In genomic region chr6:125981566-125982185, GRCh38 we compare ENCODE assay signal across 27 cellular contexts.
"Had no signal": no experiment of that assay in that cellular context is flagged by ENCODE, and none has a peak within 500 bp of the region (broad histone marks: within the 10 kb centered on the region; RNA-seq: fewer than 3 reads in every experiment).

No MANE protein-coding gene starts in this region.

- ATAC-seq: activated CD4-positive, alpha-beta T cell treated with anti-CD3 and anti-CD28 coated beads for 36 hours; activated naive CD8-positive, alpha-beta T cell treated with anti-CD3 and anti-CD28 coated beads, Interleukin-2, amount 50 U/mL, for 24 hours; activated T-cell treated with anti-CD3 and anti-CD28 coated beads, Interleukin-2, amount 50 U/mL, for 72 hours; esophagus mucosa; gastroesophageal sphincter; heart right ventricle had no signal

- H3K4me3 Mint-ChIP-seq: activated CD4-positive, alpha-beta memory T cell treated with anti-CD3 and anti-CD28 coated beads, Interleukin-2, amount 10 ng/mL, durations not matched to agents 7 days and 5 days; activated CD4-positive, alpha-beta T cell treated with anti-CD3 and anti-CD28 coated beads for 36 hours; activated CD4-positive, alpha-beta T cell treated with anti-CD3 and anti-CD28 coated beads, Interleukin-2, amount 10 ng/mL, durations not matched to agents 24 days and 14 days; activated naive CD4-positive, alpha-beta T cell treated with anti-CD3 and anti-CD28 coated beads for 36 hours; activated naive CD4-positive, alpha-beta T cell treated with anti-CD3 and anti-CD28 coated beads, Interleukin-2, amount 50 U/mL, for 24 hours; activated naive CD8-positive, alpha-beta T cell treated with anti-CD3 and anti-CD28 coated beads for 36 hours; activated naive CD8-positive, alpha-beta T cell treated with anti-CD3 and anti-CD28 coated beads, Interleukin-2, amount 50 U/mL, for 24 hours; activated T-cell treated with anti-CD3 and anti-CD28 coated beads, Interleukin-2, amount 50 U/mL, for 24 hours; activated T-cell treated with anti-CD3 and anti-CD28 coated beads, Interleukin-2, amount 50 U/mL, for 72 hours; central memory CD8-positive, alpha-beta T cell; dendritic cell treated with granulocyte-macrophage colony-stimulating factor and Interleukin-4, amounts not matched to agents 40 ng/mL and 50 ng/mL, for 4 days; endodermal cell had no signal

- DNase-seq: activated CD4-positive, alpha-beta memory T cell treated with anti-CD3 and anti-CD28 coated beads, Interleukin-2, amount 10 ng/mL, durations not matched to agents 7 days and 5 days; activated CD4-positive, alpha-beta T cell treated with anti-CD3 and anti-CD28 coated beads for 36 hours; activated CD4-positive, alpha-beta T cell treated with anti-CD3 and anti-CD28 coated beads, Interleukin-2, amount 10 ng/mL, durations not matched to agents 24 days and 14 days; activated CD4-positive, alpha-beta T cell treated with anti-CD3 and anti-CD28 coated beads, Interleukin-2, amount 50 U/mL, for 4 hours; activated CD4-positive, CD25-positive, alpha-beta regulatory T cell; activated CD4-positive, CD25-positive, alpha-beta regulatory T cell treated with anti-CD3 and anti-CD28 coated beads, Interleukin-2, amount 50 U/mL, for 72 hours; activated CD8-positive, alpha-beta memory T cell treated with anti-CD3 and anti-CD28 coated beads, Interleukin-2, amount 50 U/mL, for 48 hours; activated effector memory CD4-positive, alpha-beta T cell treated with anti-CD3 and anti-CD28 coated beads, Interleukin-2, amount 50 U/mL, for 16 hours; activated naive CD4-positive, alpha-beta T cell treated with anti-CD3 and anti-CD28 coated beads for 36 hours; activated naive CD8-positive, alpha-beta T cell treated with anti-CD3 and anti-CD28 coated beads for 36 hours; activated naive CD8-positive, alpha-beta T cell treated with anti-CD3 and anti-CD28 coated beads, Interleukin-2, amount 50 U/mL, for 24 hours; activated T-cell treated with anti-CD3 and anti-CD28 coated beads for 4 hours; activated T-cell treated with anti-CD3 and anti-CD28 coated beads, Interleukin-2, amount 50 U/mL, for 24 hours; activated T-cell treated with anti-CD3 and anti-CD28 coated beads, Interleukin-2, amount 50 U/mL, for 72 hours; brain microvascular endothelial cell; dorsolateral prefrontal cortex; effector memory CD4-positive, alpha-beta T cell; endodermal cell; foreskin melanocyte; heart right ventricle; T-helper 2 cell had no signal

- H3K36me3 Mint-ChIP-seq: activated naive CD8-positive, alpha-beta T cell treated with anti-CD3 and anti-CD28 coated beads for 36 hours had no signal

- H3K27ac Mint-ChIP-seq: activated CD4-positive, alpha-beta memory T cell treated with anti-CD3 and anti-CD28 coated beads, Interleukin-2, amount 10 ng/mL, durations not matched to agents 7 days and 5 days; activated CD4-positive, alpha-beta T cell treated with anti-CD3 and anti-CD28 coated beads for 36 hours; activated CD4-positive, alpha-beta T cell treated with anti-CD3 and anti-CD28 coated beads, Interleukin-2, amount 10 ng/mL, durations not matched to agents 24 days and 14 days; activated naive CD4-positive, alpha-beta T cell treated with anti-CD3 and anti-CD28 coated beads for 36 hours; activated naive CD4-positive, alpha-beta T cell treated with anti-CD3 and anti-CD28 coated beads, Interleukin-2, amount 50 U/mL, for 24 hours; activated naive CD8-positive, alpha-beta T cell treated with anti-CD3 and anti-CD28 coated beads for 36 hours; activated naive CD8-positive, alpha-beta T cell treated with anti-CD3 and anti-CD28 coated beads, Interleukin-2, amount 50 U/mL, for 24 hours; activated T-cell treated with anti-CD3 and anti-CD28 coated beads, Interleukin-2, amount 50 U/mL, for 24 hours; activated T-cell treated with anti-CD3 and anti-CD28 coated beads, Interleukin-2, amount 50 U/mL, for 72 hours; dendritic cell treated with granulocyte-macrophage colony-stimulating factor and Interleukin-4, amounts not matched to agents 40 ng/mL and 50 ng/mL, for 4 days; endodermal cell had no signal

- H3K36me3 ChIP-seq: brain microvascular endothelial cell had no signal

- H3K27me3 Mint-ChIP-seq: activated CD4-positive, alpha-beta memory T cell treated with anti-CD3 and anti-CD28 coated beads, Interleukin-2, amount 10 ng/mL, durations not matched to agents 7 days and 5 days; activated CD4-positive, alpha-beta T cell treated with anti-CD3 and anti-CD28 coated beads for 36 hours; activated CD4-positive, alpha-beta T cell treated with anti-CD3 and anti-CD28 coated beads, Interleukin-2, amount 10 ng/mL, durations not matched to agents 24 days and 14 days; activated naive CD4-positive, alpha-beta T cell treated with anti-CD3 and anti-CD28 coated beads, Interleukin-2, amount 50 U/mL, for 24 hours; activated naive CD8-positive, alpha-beta T cell treated with anti-CD3 and anti-CD28 coated beads for 36 hours; activated naive CD8-positive, alpha-beta T cell treated with anti-CD3 and anti-CD28 coated beads, Interleukin-2, amount 50 U/mL, for 24 hours; activated T-cell treated with anti-CD3 and anti-CD28 coated beads, Interleukin-2, amount 50 U/mL, for 24 hours; central memory CD8-positive, alpha-beta T cell; dendritic cell treated with granulocyte-macrophage colony-stimulating factor and Interleukin-4, amounts not matched to agents 40 ng/mL and 50 ng/mL, for 4 days had no signal

- H3K4me3 ChIP-seq: coronary artery, dorsolateral prefrontal cortex, gastroesophageal sphincter, heart right ventricle had no signal

- H3K9me3 Mint-ChIP-seq: activated CD4-positive, alpha-beta memory T cell treated with anti-CD3 and anti-CD28 coated beads, Interleukin-2, amount 10 ng/mL, durations not matched to agents 7 days and 5 days; activated CD4-positive, alpha-beta T cell treated with anti-CD3 and anti-CD28 coated beads, Interleukin-2, amount 10 ng/mL, durations not matched to agents 24 days and 14 days; activated naive CD4-positive, alpha-beta T cell treated with anti-CD3 and anti-CD28 coated beads for 36 hours; activated naive CD4-positive, alpha-beta T cell treated with anti-CD3 and anti-CD28 coated beads, Interleukin-2, amount 50 U/mL, for 24 hours; activated naive CD8-positive, alpha-beta T cell treated with anti-CD3 and anti-CD28 coated beads for 36 hours; activated naive CD8-positive, alpha-beta T cell treated with anti-CD3 and anti-CD28 coated beads, Interleukin-2, amount 50 U/mL, for 24 hours; activated T-cell treated with anti-CD3 and anti-CD28 coated beads, Interleukin-2, amount 50 U/mL, for 24 hours; activated T-cell treated with anti-CD3 and anti-CD28 coated beads, Interleukin-2, amount 50 U/mL, for 72 hours; central memory CD8-positive, alpha-beta T cell; dendritic cell treated with granulocyte-macrophage colony-stimulating factor and Interleukin-4, amounts not matched to agents 40 ng/mL and 50 ng/mL, for 4 days; endodermal cell had no signal

- H3K27ac ChIP-seq: brain microvascular endothelial cell, coronary artery, dorsolateral prefrontal cortex, gastroesophageal sphincter, heart right ventricle had no signal

- H3K27me3 ChIP-seq: brain microvascular endothelial cell, dorsolateral prefrontal cortex, gastroesophageal sphincter, heart right ventricle had no signal

- H3K4me1 Mint-ChIP-seq: activated CD4-positive, alpha-beta T cell treated with anti-CD3 and anti-CD28 coated beads for 36 hours; activated CD4-positive, alpha-beta T cell treated with anti-CD3 and anti-CD28 coated beads, Interleukin-2, amount 10 ng/mL, durations not matched to agents 24 days and 14 days; activated naive CD4-positive, alpha-beta T cell treated with anti-CD3 and anti-CD28 coated beads, Interleukin-2, amount 50 U/mL, for 24 hours; activated naive CD8-positive, alpha-beta T cell treated with anti-CD3 and anti-CD28 coated beads for 36 hours; central memory CD8-positive, alpha-beta T cell; endodermal cell had no signal

- H3K9me3 ChIP-seq: gastroesophageal sphincter, heart right ventricle had no signal
